ENCODE assay signal across 2 cellular contexts in genomic region chr12:55647027-55647426, GRCh38.
TF ChIP-seq lines count a peak whose summit lies in the region.

No MANE protein-coding gene starts in this region.

TF ChIP-seq in HCT116, 20 proteins besides CTCF, POLR2A, EP300 and RAD21:
- TF ChIP-seq ELF1 (IDR thresholded peaks at IDR 0.05; ENCODE audit: borderline replicate concordance, low read depth) = no peak
- TF ChIP-seq, protein P1, sequence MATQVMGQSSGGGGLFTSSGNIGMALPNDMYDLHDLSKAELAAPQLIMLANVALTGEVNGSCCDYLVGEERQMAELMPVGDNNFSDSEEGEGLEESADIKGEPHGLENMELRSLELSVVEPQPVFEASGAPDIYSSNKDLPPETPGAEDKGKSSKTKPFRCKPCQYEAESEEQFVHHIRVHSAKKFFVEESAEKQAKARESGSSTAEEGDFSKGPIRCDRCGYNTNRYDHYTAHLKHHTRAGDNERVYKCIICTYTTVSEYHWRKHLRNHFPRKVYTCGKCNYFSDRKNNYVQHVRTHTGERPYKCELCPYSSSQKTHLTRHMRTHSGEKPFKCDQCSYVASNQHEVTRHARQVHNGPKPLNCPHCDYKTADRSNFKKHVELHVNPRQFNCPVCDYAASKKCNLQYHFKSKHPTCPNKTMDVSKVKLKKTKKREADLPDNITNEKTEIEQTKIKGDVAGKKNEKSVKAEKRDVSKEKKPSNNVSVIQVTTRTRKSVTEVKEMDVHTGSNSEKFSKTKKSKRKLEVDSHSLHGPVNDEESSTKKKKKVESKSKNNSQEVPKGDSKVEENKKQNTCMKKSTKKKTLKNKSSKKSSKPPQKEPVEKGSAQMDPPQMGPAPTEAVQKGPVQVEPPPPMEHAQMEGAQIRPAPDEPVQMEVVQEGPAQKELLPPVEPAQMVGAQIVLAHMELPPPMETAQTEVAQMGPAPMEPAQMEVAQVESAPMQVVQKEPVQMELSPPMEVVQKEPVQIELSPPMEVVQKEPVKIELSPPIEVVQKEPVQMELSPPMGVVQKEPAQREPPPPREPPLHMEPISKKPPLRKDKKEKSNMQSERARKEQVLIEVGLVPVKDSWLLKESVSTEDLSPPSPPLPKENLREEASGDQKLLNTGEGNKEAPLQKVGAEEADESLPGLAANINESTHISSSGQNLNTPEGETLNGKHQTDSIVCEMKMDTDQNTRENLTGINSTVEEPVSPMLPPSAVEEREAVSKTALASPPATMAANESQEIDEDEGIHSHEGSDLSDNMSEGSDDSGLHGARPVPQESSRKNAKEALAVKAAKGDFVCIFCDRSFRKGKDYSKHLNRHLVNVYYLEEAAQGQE (IDR thresholded peaks at IDR 0.05; ENCODE audit: low read depth) = no peak
- no peak for TF ChIP-seq JUND (IDR thresholded peaks at IDR 0.05)
- no peak for TF ChIP-seq ATF3 (IDR thresholded peaks at IDR 0.05)
- TF ChIP-seq SRF (IDR thresholded peaks at IDR 0.05; ENCODE audit: low read depth) = no peak

TF ChIP-seq in K562, 482 proteins besides CTCF, POLR2A, EP300 and RAD21:
- TF ChIP-seq ZEB2 (IDR thresholded peaks at IDR 0.05) = no peak
- TF ChIP-seq, protein P2, sequence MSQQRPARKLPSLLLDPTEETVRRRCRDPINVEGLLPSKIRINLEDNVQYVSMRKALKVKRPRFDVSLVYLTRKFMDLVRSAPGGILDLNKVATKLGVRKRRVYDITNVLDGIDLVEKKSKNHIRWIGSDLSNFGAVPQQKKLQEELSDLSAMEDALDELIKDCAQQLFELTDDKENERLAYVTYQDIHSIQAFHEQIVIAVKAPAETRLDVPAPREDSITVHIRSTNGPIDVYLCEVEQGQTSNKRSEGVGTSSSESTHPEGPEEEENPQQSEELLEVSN (IDR thresholded peaks at IDR 0.05; ENCODE audit: borderline replicate concordance in 1 of 2, extremely low read depth in 1 of 2, insufficient read depth in 1 of 2, insufficient read length in 1 of 2, low read depth in 1 of 2, low read length in 1 of 2, poor library complexity in 1 of 2, severe bottlenecking in 1 of 2) = no peak
- TF ChIP-seq ZNF589 (CRISPR knock-in tag; IDR thresholded peaks at IDR 0.05; ENCODE audit: low read depth) = no peak
- no peak for TF ChIP-seq ZNF518B (CRISPR knock-in tag; IDR thresholded peaks at IDR 0.05)
- no peak for TF ChIP-seq MEIS2 (IDR thresholded peaks at IDR 0.05; ENCODE audit: partially characterized antibody)
- TF ChIP-seq CLOCK (CRISPR knock-in tag; IDR thresholded peaks at IDR 0.05; ENCODE audit: borderline replicate concordance) = no peak
- no peak for TF ChIP-seq ZNF253 (CRISPR knock-in tag; conservative IDR thresholded peaks at IDR 0.05)
- no peak for TF ChIP-seq ZNF384 (IDR thresholded peaks at IDR 0.05; ENCODE audit: low read depth, low read length)
- TF ChIP-seq, protein P3, sequence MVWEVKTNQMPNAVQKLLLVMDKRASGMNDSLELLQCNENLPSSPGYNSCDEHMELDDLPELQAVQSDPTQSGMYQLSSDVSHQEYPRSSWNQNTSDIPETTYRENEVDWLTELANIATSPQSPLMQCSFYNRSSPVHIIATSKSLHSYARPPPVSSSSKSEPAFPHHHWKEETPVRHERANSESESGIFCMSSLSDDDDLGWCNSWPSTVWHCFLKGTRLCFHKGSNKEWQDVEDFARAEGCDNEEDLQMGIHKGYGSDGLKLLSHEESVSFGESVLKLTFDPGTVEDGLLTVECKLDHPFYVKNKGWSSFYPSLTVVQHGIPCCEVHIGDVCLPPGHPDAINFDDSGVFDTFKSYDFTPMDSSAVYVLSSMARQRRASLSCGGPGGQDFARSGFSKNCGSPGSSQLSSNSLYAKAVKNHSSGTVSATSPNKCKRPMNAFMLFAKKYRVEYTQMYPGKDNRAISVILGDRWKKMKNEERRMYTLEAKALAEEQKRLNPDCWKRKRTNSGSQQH (CRISPR knock-in tag; IDR thresholded peaks at IDR 0.05) = no peak
- no peak for TF ChIP-seq SAFB (IDR thresholded peaks at IDR 0.05; ENCODE audit: borderline replicate concordance, low read depth, low read length)
- no peak for TF ChIP-seq IRF9 (tag; IDR thresholded peaks at IDR 0.05)
- TF ChIP-seq, protein P4, sequence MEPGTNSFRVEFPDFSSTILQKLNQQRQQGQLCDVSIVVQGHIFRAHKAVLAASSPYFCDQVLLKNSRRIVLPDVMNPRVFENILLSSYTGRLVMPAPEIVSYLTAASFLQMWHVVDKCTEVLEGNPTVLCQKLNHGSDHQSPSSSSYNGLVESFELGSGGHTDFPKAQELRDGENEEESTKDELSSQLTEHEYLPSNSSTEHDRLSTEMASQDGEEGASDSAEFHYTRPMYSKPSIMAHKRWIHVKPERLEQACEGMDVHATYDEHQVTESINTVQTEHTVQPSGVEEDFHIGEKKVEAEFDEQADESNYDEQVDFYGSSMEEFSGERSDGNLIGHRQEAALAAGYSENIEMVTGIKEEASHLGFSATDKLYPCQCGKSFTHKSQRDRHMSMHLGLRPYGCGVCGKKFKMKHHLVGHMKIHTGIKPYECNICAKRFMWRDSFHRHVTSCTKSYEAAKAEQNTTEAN (CRISPR knock-in tag; IDR thresholded peaks at IDR 0.05) = no peak
- TF ChIP-seq NELFE (IDR thresholded peaks at IDR 0.05; ENCODE audit: insufficient read depth, insufficient read length) = no peak
- TF ChIP-seq XRCC5 (IDR thresholded peaks at IDR 0.05; ENCODE audit: low read depth, low read length) = no peak
- TF ChIP-seq CHCHD3 (CRISPR knock-in tag; IDR thresholded peaks at IDR 0.05) = no peak
- TF ChIP-seq, protein P5, sequence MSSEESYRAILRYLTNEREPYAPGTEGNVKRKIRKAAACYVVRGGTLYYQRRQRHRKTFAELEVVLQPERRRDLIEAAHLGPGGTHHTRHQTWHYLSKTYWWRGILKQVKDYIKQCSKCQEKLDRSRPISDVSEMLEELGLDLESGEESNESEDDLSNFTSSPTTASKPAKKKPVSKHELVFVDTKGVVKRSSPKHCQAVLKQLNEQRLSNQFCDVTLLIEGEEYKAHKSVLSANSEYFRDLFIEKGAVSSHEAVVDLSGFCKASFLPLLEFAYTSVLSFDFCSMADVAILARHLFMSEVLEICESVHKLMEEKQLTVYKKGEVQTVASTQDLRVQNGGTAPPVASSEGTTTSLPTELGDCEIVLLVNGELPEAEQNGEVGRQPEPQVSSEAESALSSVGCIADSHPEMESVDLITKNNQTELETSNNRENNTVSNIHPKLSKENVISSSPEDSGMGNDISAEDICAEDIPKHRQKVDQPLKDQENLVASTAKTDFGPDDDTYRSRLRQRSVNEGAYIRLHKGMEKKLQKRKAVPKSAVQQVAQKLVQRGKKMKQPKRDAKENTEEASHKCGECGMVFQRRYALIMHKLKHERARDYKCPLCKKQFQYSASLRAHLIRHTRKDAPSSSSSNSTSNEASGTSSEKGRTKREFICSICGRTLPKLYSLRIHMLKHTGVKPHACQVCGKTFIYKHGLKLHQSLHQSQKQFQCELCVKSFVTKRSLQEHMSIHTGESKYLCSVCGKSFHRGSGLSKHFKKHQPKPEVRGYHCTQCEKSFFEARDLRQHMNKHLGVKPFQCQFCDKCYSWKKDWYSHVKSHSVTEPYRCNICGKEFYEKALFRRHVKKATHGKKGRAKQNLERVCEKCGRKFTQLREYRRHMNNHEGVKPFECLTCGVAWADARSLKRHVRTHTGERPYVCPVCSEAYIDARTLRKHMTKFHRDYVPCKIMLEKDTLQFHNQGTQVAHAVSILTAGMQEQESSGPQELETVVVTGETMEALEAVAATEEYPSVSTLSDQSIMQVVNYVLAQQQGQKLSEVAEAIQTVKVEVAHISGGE (CRISPR knock-in tag; IDR thresholded peaks at IDR 0.05) = no peak
- TF ChIP-seq RB1 (IDR thresholded peaks at IDR 0.05; ENCODE audit: low read depth) = no peak
